9 cellular contexts compared by ENCODE assay signal in genomic region chr22:28923826-28924732, GRCh38. TPM values are rescaled to one million over a fixed set of nuclear protein-coding genes. Genes with fewer than 3 reads are reported as not detected.
DNase-seq lines count a peak whose midpoint lies in the region; ATAC-seq and TF ChIP-seq lines count a peak whose summit lies in the region.
"Had no signal": no experiment of that assay in that cellular context is flagged by ENCODE, and none has a peak within 500 bp of the region (broad histone marks: within the 10 kb centered on the region; RNA-seq: fewer than 3 reads in every experiment).

No MANE protein-coding gene starts in this region.

- H3K9me3 Mint-ChIP-seq in progenitor cell of endocrine pancreas (ENCODE audit: low read depth), result no peaks in the 10 kb centered on the region
- H3K9me3 Mint-ChIP-seq: activated naive CD4-positive, alpha-beta T cell treated with anti-CD3 and anti-CD28 coated beads, Interleukin-2, amount 10 ng/mL, durations not matched to agents 7 days and 5 days had no signal

- no peaks in the 10 kb centered on the region for H3K36me3 Mint-ChIP-seq in progenitor cell of endocrine pancreas (ENCODE audit: insufficient read depth)
- H3K36me3 Mint-ChIP-seq: activated naive CD4-positive, alpha-beta T cell treated with anti-CD3 and anti-CD28 coated beads, Interleukin-2, amount 10 ng/mL, durations not matched to agents 7 days and 5 days had no signal

- TF ChIP-seq CTCF in progenitor cell of endocrine pancreas (IDR thresholded peaks at IDR 0.05; ENCODE audit: unreplicated experiment), result no peak

- H3K27ac Mint-ChIP-seq in progenitor cell of endocrine pancreas, result peak overlapping the region; percentile 76
- H3K27ac Mint-ChIP-seq: activated naive CD4-positive, alpha-beta T cell treated with anti-CD3 and anti-CD28 coated beads, Interleukin-2, amount 10 ng/mL, durations not matched to agents 7 days and 5 days had no signal

- H3K4me1 Mint-ChIP-seq in progenitor cell of endocrine pancreas (ENCODE audit: low read depth), result peaks cover 21% of the 10 kb centered on the region
- H3K4me1 Mint-ChIP-seq: activated naive CD4-positive, alpha-beta T cell treated with anti-CD3 and anti-CD28 coated beads, Interleukin-2, amount 10 ng/mL, durations not matched to agents 7 days and 5 days had no signal

- peaks cover 11% of the 10 kb centered on the region for H3K27me3 Mint-ChIP-seq in progenitor cell of endocrine pancreas

- no peak overlapping the region for H3K4me3 Mint-ChIP-seq in progenitor cell of endocrine pancreas (ENCODE audit: low read depth)
- H3K4me3 Mint-ChIP-seq: activated naive CD4-positive, alpha-beta T cell treated with anti-CD3 and anti-CD28 coated beads, Interleukin-2, amount 10 ng/mL, durations not matched to agents 7 days and 5 days had no signal

- peak; percentile 91 for DNase-seq in DMS53 (lab: John Stamatoyannopoulos, UW)
- DNase-seq in NCI-H2196 (lab: John Stamatoyannopoulos, UW; ENCODE audit: unreplicated experiment), result peak; percentile 25
- DNase-seq in head of caudate nucleus, result peak in 37 of 42 donors; percentile 8 to 78 (median 39)
- no peak for DNase-seq in progenitor cell of endocrine pancreas (ENCODE audit: low spot score, unreplicated experiment)
- no peak for DNase-seq in ureter (ENCODE audit: low spot score)
- DNase-seq in G401 (ENCODE audit: low spot score), result no peak
- DNase-seq: activated naive CD4-positive, alpha-beta T cell treated with anti-CD3 and anti-CD28 coated beads, Interleukin-2, amount 10 ng/mL, durations not matched to agents 7 days and 5 days had no signal

- in situ Hi-C loops in G401 (cut with HindIII; ENCODE audit: low sequenced_read_pairs), result no loop called here

- ATAC-seq in GM19452 (IDR thresholded peaks at IDR 0.05; ENCODE audit: unreplicated experiment), result no peak
- ATAC-seq in HG03520 (IDR thresholded peaks at IDR 0.05; ENCODE audit: unreplicated experiment), result no peak

- intact Hi-C loops in head of caudate nucleus (cut with DNase I), result no loop called here

RNA-seq across cellular contexts. Expression of gene ZNRF3, which starts 40.7 kb away (rescaled TPM):
- total RNA-seq in progenitor cell of endocrine pancreas, result 7.5 and 9.5 TPM in 2 replicates
- total RNA-seq in ureter, result 9.6 TPM
- total RNA-seq in G401 (2014; rRNA removed; shearing (Covaris generic)), result 11.9 and 13.8 TPM in 2 replicates

Comparison
In these comparisons a context has a peak if more than half of its experiments do, and no peak if none do; other contexts are left out.
1. DNase-seq: peak in DMS53 (single experiment), NCI-H2196 (single experiment) and head of caudate nucleus (37 of 42); none in progenitor cell of endocrine pancreas (single experiment), ureter (single experiment) and G401 (single experiment).